Comparison of ENCODE assay signal across 1 cellular context in the genomic region with DNA sequence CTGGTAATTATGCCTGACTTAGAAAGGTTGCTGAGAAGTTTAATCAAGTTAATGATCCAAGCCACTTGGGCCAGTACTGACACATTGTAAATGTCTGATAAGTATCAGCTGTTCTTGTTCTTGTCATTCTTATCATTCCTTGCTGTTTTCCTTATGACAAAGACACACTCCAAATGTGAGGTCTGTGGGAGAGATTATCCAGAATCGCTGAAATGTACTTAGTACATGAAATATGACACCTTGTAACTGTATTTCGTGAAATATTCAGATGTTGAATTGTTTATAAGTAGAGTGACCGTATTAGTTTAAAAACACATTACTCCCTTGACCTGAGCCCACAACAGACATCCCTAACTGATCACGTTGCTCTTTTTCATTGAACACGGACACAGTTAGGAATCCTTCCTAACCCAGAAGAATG.
TF ChIP-seq lines count a peak whose summit lies in the region.

No MANE protein-coding gene starts in this region.

TF ChIP-seq in SK-N-SH, 30 proteins besides CTCF, POLR2A, EP300 and RAD21 (continued from another document):
- TF ChIP-seq RFX5 (IDR thresholded peaks at IDR 0.05; ENCODE audit: low read length) = no peak
- no peak for TF ChIP-seq TAF1 (IDR thresholded peaks at IDR 0.05; ENCODE audit: borderline replicate concordance, low read depth, low read length)
- TF ChIP-seq FOXJ3 (CRISPR knock-in tag; IDR thresholded peaks at IDR 0.05) = no peak
- no peak for TF ChIP-seq NRF1 (IDR thresholded peaks at IDR 0.05; ENCODE audit: low read depth, low read length)
- TF ChIP-seq, protein P1, sequence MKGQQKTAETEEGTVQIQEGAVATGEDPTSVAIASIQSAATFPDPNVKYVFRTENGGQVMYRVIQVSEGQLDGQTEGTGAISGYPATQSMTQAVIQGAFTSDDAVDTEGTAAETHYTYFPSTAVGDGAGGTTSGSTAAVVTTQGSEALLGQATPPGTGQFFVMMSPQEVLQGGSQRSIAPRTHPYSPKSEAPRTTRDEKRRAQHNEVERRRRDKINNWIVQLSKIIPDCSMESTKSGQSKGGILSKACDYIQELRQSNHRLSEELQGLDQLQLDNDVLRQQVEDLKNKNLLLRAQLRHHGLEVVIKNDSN (IDR thresholded peaks at IDR 0.05; ENCODE audit: borderline replicate concordance, low read depth) = no peak
- TF ChIP-seq GATA2 (CRISPR knock-in tag; IDR thresholded peaks at IDR 0.05) = no peak
- peak; percentile 71; the same call in 1 of the 2 replicates for TF ChIP-seq POLR2AphosphoS5 (IDR thresholded peaks at IDR 0.05; ENCODE audit: low read depth, low read length)
- peak; percentile 90 for TF ChIP-seq TCF12 (IDR thresholded peaks at IDR 0.05)
- no peak for TF ChIP-seq IRF3 (IDR thresholded peaks at IDR 0.05; ENCODE audit: low read depth, low read length)
- TF ChIP-seq PBX3 (IDR thresholded peaks at IDR 0.05) = peak; percentile 82
- TF ChIP-seq MEF2A (IDR thresholded peaks at IDR 0.05; ENCODE audit: borderline replicate concordance, low read depth) = no peak
- no peak for TF ChIP-seq RXRA (IDR thresholded peaks at IDR 0.05; ENCODE audit: borderline replicate concordance, low read depth)
- no peak for TF ChIP-seq GABPA (IDR thresholded peaks at IDR 0.05; ENCODE audit: low read depth)
- TF ChIP-seq JUND (IDR thresholded peaks at IDR 0.05) = no peak; the same call in 1 of the 2 replicates
- TF ChIP-seq RCOR1 (IDR thresholded peaks at IDR 0.05; ENCODE audit: low read length) = no peak
- TF ChIP-seq, protein P2, sequence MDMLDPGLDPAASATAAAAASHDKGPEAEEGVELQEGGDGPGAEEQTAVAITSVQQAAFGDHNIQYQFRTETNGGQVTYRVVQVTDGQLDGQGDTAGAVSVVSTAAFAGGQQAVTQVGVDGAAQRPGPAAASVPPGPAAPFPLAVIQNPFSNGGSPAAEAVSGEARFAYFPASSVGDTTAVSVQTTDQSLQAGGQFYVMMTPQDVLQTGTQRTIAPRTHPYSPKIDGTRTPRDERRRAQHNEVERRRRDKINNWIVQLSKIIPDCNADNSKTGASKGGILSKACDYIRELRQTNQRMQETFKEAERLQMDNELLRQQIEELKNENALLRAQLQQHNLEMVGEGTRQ (IDR thresholded peaks at IDR 0.05; ENCODE audit: borderline replicate concordance, low read depth, low read length) = no peak
- TF ChIP-seq, protein P3, sequence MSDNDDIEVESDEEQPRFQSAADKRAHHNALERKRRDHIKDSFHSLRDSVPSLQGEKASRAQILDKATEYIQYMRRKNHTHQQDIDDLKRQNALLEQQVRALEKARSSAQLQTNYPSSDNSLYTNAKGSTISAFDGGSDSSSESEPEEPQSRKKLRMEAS (IDR thresholded peaks at IDR 0.05; ENCODE audit: low read depth) = no peak
- no peak for TF ChIP-seq SIN3A (IDR thresholded peaks at IDR 0.05; ENCODE audit: borderline replicate concordance, low read depth, low read length)
- no peak for TF ChIP-seq CHD2 (IDR thresholded peaks at IDR 0.05; ENCODE audit: low read length, partially characterized antibody)
- no peak; the same call in 1 of the 2 replicates for TF ChIP-seq NFIC (IDR thresholded peaks at IDR 0.05; ENCODE audit: borderline replicate concordance)
- no peak for TF ChIP-seq TEAD4 (IDR thresholded peaks at IDR 0.05; ENCODE audit: borderline replicate concordance, insufficient read depth)
